Comparison of ENCODE assay signal across 19 cellular contexts in genomic region chr4:174490356-174490969, GRCh38. TPM values are rescaled to one million over a fixed set of nuclear protein-coding genes. Genes with fewer than 3 reads are reported as not detected.
DNase-seq lines count a peak whose midpoint lies in the region; ATAC-seq, FAIRE-seq and TF ChIP-seq lines count a peak whose summit lies in the region.
"Had no signal": no experiment of that assay in that cellular context is flagged by ENCODE, and none has a peak within 500 bp of the region (broad histone marks: within the 10 kb centered on the region; RNA-seq: fewer than 3 reads in every experiment).

No MANE protein-coding gene starts in this region.

- no peak for ATAC-seq in HG03432 (IDR thresholded peaks at IDR 0.05; ENCODE audit: unreplicated experiment)
- ATAC-seq in activated CD8-positive, alpha-beta memory T cell treated with anti-CD3 and anti-CD28 coated beads, Interleukin-2, amount 10 ng/mL, durations not matched to agents 7 days and 5 days, result no peak
- no peak for ATAC-seq in HG03159 (IDR thresholded peaks at IDR 0.05; ENCODE audit: unreplicated experiment)

- H3K27me3 ChIP-seq in bronchial epithelial cell (ENCODE audit: control insufficient read depth, insufficient read depth, low read length), result no peaks in the 10 kb centered on the region
- H3K27me3 ChIP-seq: esophagus muscularis mucosa had no signal

- no peak for TF ChIP-seq CTCF in bronchial epithelial cell (IDR thresholded peaks at IDR 0.05; ENCODE audit: insufficient read depth, low read length, severe bottlenecking)

- no peak for FAIRE-seq in bronchial epithelial cell (lab: Jason Lieb, UNC)
- FAIRE-seq: H54 had no signal

- H3K27me3 Mint-ChIP-seq in activated CD8-positive, alpha-beta memory T cell treated with anti-CD3 and anti-CD28 coated beads, Interleukin-2, amount 10 ng/mL, durations not matched to agents 7 days and 5 days, result no peaks in the 10 kb centered on the region
- H3K27me3 Mint-ChIP-seq: activated naive CD4-positive, alpha-beta T cell treated with anti-CD3 and anti-CD28 coated beads, Interleukin-2, amount 50 U/mL, for 24 hours had no signal

- peaks cover 1% of the 10 kb centered on the region for H3K36me3 Mint-ChIP-seq in activated CD8-positive, alpha-beta memory T cell treated with anti-CD3 and anti-CD28 coated beads, Interleukin-2, amount 10 ng/mL, durations not matched to agents 7 days and 5 days
- H3K36me3 Mint-ChIP-seq: activated naive CD4-positive, alpha-beta T cell treated with anti-CD3 and anti-CD28 coated beads, Interleukin-2, amount 50 U/mL, for 24 hours had no signal

- no peak overlapping the region for H3K4me3 ChIP-seq in bronchial epithelial cell (ENCODE audit: low read depth, low read length)
- H3K4me3 ChIP-seq: esophagus muscularis mucosa had no signal

- H3K9me3 Mint-ChIP-seq in activated CD8-positive, alpha-beta memory T cell treated with anti-CD3 and anti-CD28 coated beads, Interleukin-2, amount 10 ng/mL, durations not matched to agents 7 days and 5 days (ENCODE audit: low read depth), result no peaks in the 10 kb centered on the region
- H3K9me3 Mint-ChIP-seq: activated naive CD4-positive, alpha-beta T cell treated with anti-CD3 and anti-CD28 coated beads, Interleukin-2, amount 50 U/mL, for 24 hours had no signal

- no peak overlapping the region for H3K27ac Mint-ChIP-seq in activated CD8-positive, alpha-beta memory T cell treated with anti-CD3 and anti-CD28 coated beads, Interleukin-2, amount 10 ng/mL, durations not matched to agents 7 days and 5 days
- H3K27ac Mint-ChIP-seq: activated naive CD4-positive, alpha-beta T cell treated with anti-CD3 and anti-CD28 coated beads, Interleukin-2, amount 50 U/mL, for 24 hours had no signal

- CTCF ChIA-PET in activated CD8-positive, alpha-beta memory T cell treated with anti-CD3 and anti-CD28 coated beads, Interleukin-2, amount 10 ng/mL, durations not matched to agents 7 days and 5 days (lab: Charles Lee), result interaction anchor here (0.9 kb wide), 1 partner anchor 31 kb away, joined by 3 read pairs; no protein-coding TSS in a partner anchor

- H3K4me3 Mint-ChIP-seq in activated CD8-positive, alpha-beta memory T cell treated with anti-CD3 and anti-CD28 coated beads, Interleukin-2, amount 10 ng/mL, durations not matched to agents 7 days and 5 days, result no peak overlapping the region
- H3K4me3 Mint-ChIP-seq: activated naive CD4-positive, alpha-beta T cell treated with anti-CD3 and anti-CD28 coated beads, Interleukin-2, amount 50 U/mL, for 24 hours had no signal

- H3K4me1 Mint-ChIP-seq in activated CD8-positive, alpha-beta memory T cell treated with anti-CD3 and anti-CD28 coated beads, Interleukin-2, amount 10 ng/mL, durations not matched to agents 7 days and 5 days, result no peaks in the 10 kb centered on the region
- H3K4me1 Mint-ChIP-seq: activated naive CD4-positive, alpha-beta T cell treated with anti-CD3 and anti-CD28 coated beads, Interleukin-2, amount 50 U/mL, for 24 hours had no signal

- DNase-seq in COLO829 (ENCODE audit: low spot score) (peak; percentile 27), LoVo (ENCODE audit: low spot score) (peak; percentile 50), bronchial epithelial cell (ENCODE audit: low read depth) (peak; percentile 55), kidney glomerular epithelial cell (lab: John Stamatoyannopoulos, UW) (peak; percentile 27), COLO668 (lab: John Stamatoyannopoulos, UW; ENCODE audit: unreplicated experiment) (no peak)
- DNase-seq in activated CD8-positive, alpha-beta memory T cell treated with anti-CD3 and anti-CD28 coated beads, Interleukin-2, amount 10 ng/mL, durations not matched to agents 7 days and 5 days, result no peak
- DNase-seq: BE2C; NCI-H1417; NCI-H510A; Right ventricle myocardium superior; stimulated activated CD4-positive, alpha-beta T cell treated with anti-CD3 and anti-CD28 coated beads, Interleukin-4, amount 100 ng/mL, for 1 hour; stimulated activated naive CD4-positive, alpha-beta T cell; WERI-Rb-1 had no signal

- no peaks in the 10 kb centered on the region for H3K36me3 ChIP-seq in bronchial epithelial cell (ENCODE audit: control insufficient read depth, insufficient read depth, low read length)
- H3K36me3 ChIP-seq: BE2C, WERI-Rb-1 had no signal

RNA-seq across cellular contexts. Expression of gene HPGD, which starts 31.8 kb away (rescaled TPM):
- 4.2 and 13.6 TPM in 2 replicates for total RNA-seq in bronchial epithelial cell
- 10 to 100 TPM; 15.0 to 30.2 TPM for total RNA-seq in activated CD8-positive, alpha-beta memory T cell treated with anti-CD3 and anti-CD28 coated beads, Interleukin-2, amount 10 ng/mL, durations not matched to agents 7 days and 5 days
- total RNA-seq: pulmonary artery endothelial cell had no signal

Comparison
In these comparisons a context has a peak if more than half of its experiments do, and no peak if none do; other contexts are left out.
1. DNase-seq: peak in COLO829 (single experiment), LoVo (single experiment), bronchial epithelial cell (single experiment) and kidney glomerular epithelial cell (single experiment); none in COLO668 (single experiment) and activated CD8-positive, alpha-beta memory T cell treated with anti-CD3 and anti-CD28 coated beads, Interleukin-2, amount 10 ng/mL, durations not matched to agents 7 days and 5 days (single experiment).